In genomic region chr1:99820546-99820945, GRCh38 we compare ENCODE assay signal across 8 cellular contexts. TPM values are rescaled to one million over a fixed set of nuclear protein-coding genes. Genes with fewer than 3 reads are reported as not detected.
DNase-seq lines count a peak whose midpoint lies in the region; ATAC-seq, FAIRE-seq and TF ChIP-seq lines count a peak whose summit lies in the region.

No MANE protein-coding gene starts in this region.

- peaks cover 3% of the 10 kb centered on the region for H3K27me3 Mint-ChIP-seq in activated CD4-positive, alpha-beta T cell treated with anti-CD3 and anti-CD28 coated beads, Interleukin-2, amount 10 ng/mL, durations not matched to agents 24 days and 14 days

- H3K36me3 ChIP-seq in MM.1S (replicated peaks; ENCODE audit: insufficient read depth, low read length) (no peaks in the 10 kb centered on the region), neutrophil (no peaks in the 10 kb centered on the region), aorta (ENCODE audit: control insufficient read depth in 1 of 2, insufficient read depth in 2 of 2, low read length in 1 of 2) (no peaks in the 10 kb centered on the region)

- no peak overlapping the region for H3K4me3 Mint-ChIP-seq in activated CD4-positive, alpha-beta T cell treated with anti-CD3 and anti-CD28 coated beads, Interleukin-2, amount 10 ng/mL, durations not matched to agents 24 days and 14 days

- no peak overlapping the region for H3K9ac ChIP-seq in MM.1S (ENCODE audit: low read length)

- H3K4me3 ChIP-seq in MM.1S (ENCODE audit: low read length) (no peak overlapping the region), neutrophil (ENCODE audit: low read depth in 1 of 2, low read length in 1 of 2) (no peak overlapping the region), aorta (ENCODE audit: low read length in 2 of 2) (no peak overlapping the region)

- H3K27ac Mint-ChIP-seq in activated CD4-positive, alpha-beta T cell treated with anti-CD3 and anti-CD28 coated beads, Interleukin-2, amount 10 ng/mL, durations not matched to agents 24 days and 14 days = no peak overlapping the region

- no peaks in the 10 kb centered on the region for H3K36me3 Mint-ChIP-seq in activated CD4-positive, alpha-beta T cell treated with anti-CD3 and anti-CD28 coated beads, Interleukin-2, amount 10 ng/mL, durations not matched to agents 24 days and 14 days (ENCODE audit: low read depth)

- no peaks in the 10 kb centered on the region for H3K9me3 Mint-ChIP-seq in activated CD4-positive, alpha-beta T cell treated with anti-CD3 and anti-CD28 coated beads, Interleukin-2, amount 10 ng/mL, durations not matched to agents 24 days and 14 days

- 51 to 55% methylated on average over 4 of the region's 4 CpGs for WGBS in aorta, 2 donors

- H2AFZ ChIP-seq in MM.1S (ENCODE audit: low read length) = peak overlapping the region; percentile 19; the same call in 1 of the 2 replicates

- H3K27ac ChIP-seq in MM.1S (ENCODE audit: low read length) (no peak overlapping the region), neutrophil (peak overlapping the region; percentile 72), aorta (ENCODE audit: low read depth in 1 of 2, low read length in 2 of 2) (no peak overlapping the region)

- TF ChIP-seq CTCF in MM.1S (IDR thresholded peaks at IDR 0.05; ENCODE audit: low read length) (no peak), neutrophil (IDR thresholded peaks at IDR 0.05) (no peak)

- ATAC-seq in GM21825 (IDR thresholded peaks at IDR 0.05; ENCODE audit: unreplicated experiment) = peak; percentile 98
- ATAC-seq in aorta (ENCODE audit: low FRiP score) = no peak

- intact Hi-C loops in activated CD4-positive, alpha-beta T cell treated with anti-CD3 and anti-CD28 coated beads, Interleukin-2, amount 10 ng/mL, durations not matched to agents 24 days and 14 days (cut with micrococcal nuclease) = no loop called here
- intact Hi-C loops in aorta (cut with DNase I) = no loop called here

- no peaks in the 10 kb centered on the region for H4K20me1 ChIP-seq in MM.1S (ENCODE audit: insufficient read depth, low read length)

- H3K9me2 ChIP-seq in MM.1S (replicated peaks; ENCODE audit: insufficient read depth, low read length) = no peaks in the 10 kb centered on the region

- DNase-seq in activated CD4-positive, alpha-beta T cell treated with anti-CD3 and anti-CD28 coated beads, Interleukin-2, amount 10 ng/mL, durations not matched to agents 24 days and 14 days = peak; percentile 70
- DNase-seq in activated CD4-positive, alpha-beta T cell treated with anti-CD3 and anti-CD28 coated beads, Interleukin-2, amount 50 U/mL, for 4 hours = no peak
- DNase-seq in MM.1S (no peak), aorta (no peak), RCC 7860 (ENCODE audit: low spot score) (no peak), HuH-7 (ENCODE audit: low spot score) (no peak)

- no peaks in the 10 kb centered on the region for H3F3A ChIP-seq in MM.1S (ENCODE audit: insufficient read depth, low read length)

- H3K27me3 ChIP-seq in MM.1S (replicated peaks; ENCODE audit: insufficient read depth, low read length) (no peaks in the 10 kb centered on the region), neutrophil (no peaks in the 10 kb centered on the region), aorta (ENCODE audit: control insufficient read depth in 1 of 2, insufficient read depth in 2 of 2, low read length in 1 of 2) (no peaks in the 10 kb centered on the region)

- H3K4me1 Mint-ChIP-seq in activated CD4-positive, alpha-beta T cell treated with anti-CD3 and anti-CD28 coated beads, Interleukin-2, amount 10 ng/mL, durations not matched to agents 24 days and 14 days = peaks cover 15% of the 10 kb centered on the region

- H3K9me3 ChIP-seq in MM.1S (replicated peaks; ENCODE audit: insufficient read depth, low read length) = no peaks in the 10 kb centered on the region
- no peaks in the 10 kb centered on the region for H3K9me3 ChIP-seq in neutrophil
- no peaks in the 10 kb centered on the region for H3K9me3 ChIP-seq in aorta (ENCODE audit: control insufficient read depth, low read length)

- H3K4me2 ChIP-seq in MM.1S (ENCODE audit: low read depth, low read length) = no peak overlapping the region

- FAIRE-seq in RCC 7860 (lab: Jason Lieb, UNC) = no peak

- H3K4me1 ChIP-seq in MM.1S (ENCODE audit: low read length) = 0 out of 2 replicates have a peak, but pooled peaks cover 3% of the 10 kb centered on the region
- H3K4me1 ChIP-seq in neutrophil (ENCODE audit: control insufficient read depth in 1 of 2, insufficient read depth in 1 of 2, low read depth in 1 of 2, low read length in 1 of 2) = peaks cover 25 to 26% of the 10 kb centered on the region in 2 experiments
- H3K4me1 ChIP-seq in aorta (ENCODE audit: control insufficient read depth in 1 of 2, insufficient read depth in 2 of 2, low read length in 2 of 2) = no peaks in the 10 kb centered on the region

- H3K79me2 ChIP-seq in MM.1S (ENCODE audit: low read length) = no peaks in the 10 kb centered on the region

RNA-seq across cellular contexts. Expression of gene AGL, which starts 29.6 kb away (rescaled TPM):
- total RNA-seq in activated CD4-positive, alpha-beta T cell treated with anti-CD3 and anti-CD28 coated beads, Interleukin-2, amount 10 ng/mL, durations not matched to agents 24 days and 14 days = 12.9 and 13.7 TPM in 2 replicates
- 10 to 100 TPM; 15.7 to 19.6 TPM for total RNA-seq in aorta
- 10 to 100 TPM in 1 of 2 donors, 1 to 10 TPM in 1; 7.3 to 17.1 TPM for polyA plus RNA-seq in aorta

RNA-seq across cellular contexts. Expression of gene FRRS1, which starts 54.1 kb away (rescaled TPM):
- total RNA-seq in activated CD4-positive, alpha-beta T cell treated with anti-CD3 and anti-CD28 coated beads, Interleukin-2, amount 10 ng/mL, durations not matched to agents 24 days and 14 days = 0.24 and 0.28 TPM in 2 replicates
- 1 to 10 TPM; 6.7 to 9.2 TPM for total RNA-seq in aorta
- polyA plus RNA-seq in aorta = 1 to 10 TPM; 1.9 to 2.0 TPM
